11 cellular contexts compared by ENCODE assay signal in the genomic region with DNA sequence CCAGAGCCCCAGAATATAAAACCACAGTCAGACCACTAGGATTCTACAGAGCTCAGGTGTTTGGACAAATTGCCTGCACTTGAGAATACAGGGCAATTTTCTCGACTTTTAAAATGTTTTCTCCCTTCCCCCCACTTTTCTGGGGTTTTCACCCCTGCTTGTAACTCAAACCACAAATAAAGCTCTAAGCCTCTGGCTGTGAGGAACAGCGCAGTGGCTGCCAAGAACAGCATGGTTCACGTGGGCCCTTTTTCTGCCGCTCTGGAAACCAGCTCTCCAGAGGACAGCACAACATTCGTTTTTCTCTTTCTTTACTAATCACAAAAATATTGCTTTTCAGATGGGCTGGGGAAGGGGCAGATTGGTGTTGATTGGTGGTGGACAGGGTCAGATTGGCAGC.
A peak's percentile ranks its signal among the peaks of the same experiment; 100 is the strongest.
DNase-seq lines count a peak whose midpoint lies in the region; ATAC-seq and TF ChIP-seq lines count a peak whose summit lies in the region.
"Had no signal": no experiment of that assay in that cellular context is flagged by ENCODE, and none has a peak within 500 bp of the region (broad histone marks: within the 10 kb centered on the region; RNA-seq: fewer than 3 reads in every experiment).

No MANE protein-coding gene starts in this region.

- intact Hi-C loops in naive thymus-derived CD4-positive, alpha-beta T cell (cut with micrococcal nuclease) = loop anchor here in 1 of 2 donors (1.0 to 5.0 kb wide), 2 partner anchors 17 to 104 kb away; a partner anchor contains a TSS
- intact Hi-C loops in aorta (cut with DNase I) = loop anchor here in 1 of 2 donors (5.0 to 10.0 kb wide), 2 partner anchors 69 to 819 kb away; no protein-coding TSS in a partner anchor

- H3K4me3 ChIP-seq in naive thymus-derived CD4-positive, alpha-beta T cell (ENCODE audit: low read length) = peak overlapping the region; percentile 24
- no peak overlapping the region for H3K4me3 ChIP-seq in aorta (ENCODE audit: low read length in 2 of 2)
- H3K4me3 ChIP-seq: SK-N-MC had no signal

- no peaks in the 10 kb centered on the region for H3K27me3 Mint-ChIP-seq in naive thymus-derived CD4-positive, alpha-beta T cell
- H3K27me3 Mint-ChIP-seq in glutamatergic neuron (ENCODE audit: unreplicated experiment) = peaks cover 2% of the 10 kb centered on the region
- H3K27me3 Mint-ChIP-seq: memory B cell had no signal

- H3K36me3 ChIP-seq in naive thymus-derived CD4-positive, alpha-beta T cell (ENCODE audit: control insufficient read depth in 2 of 3, insufficient read depth in 3 of 3, low read length in 3 of 3) = no peaks in the 10 kb centered on the region
- H3K36me3 ChIP-seq in aorta (ENCODE audit: control insufficient read depth in 1 of 2, insufficient read depth in 2 of 2, low read length in 1 of 2) = no peaks in the 10 kb centered on the region

- no peak for TF ChIP-seq CTCF in glutamatergic neuron (IDR thresholded peaks at IDR 0.05; ENCODE audit: partially characterized antibody, unreplicated experiment)

- H3K27me3 ChIP-seq in naive thymus-derived CD4-positive, alpha-beta T cell (ENCODE audit: control insufficient read depth in 2 of 2, insufficient read depth in 2 of 2, low read length in 2 of 2) = no peaks in the 10 kb centered on the region
- no peaks in the 10 kb centered on the region for H3K27me3 ChIP-seq in aorta (ENCODE audit: control insufficient read depth in 1 of 2, insufficient read depth in 2 of 2, low read length in 1 of 2)

- peaks cover 0 to 21% (median 0%) of the 10 kb centered on the region in 5 donors for H3K36me3 Mint-ChIP-seq in naive thymus-derived CD4-positive, alpha-beta T cell
- no peaks in the 10 kb centered on the region for H3K36me3 Mint-ChIP-seq in glutamatergic neuron (ENCODE audit: unreplicated experiment)
- H3K36me3 Mint-ChIP-seq: memory B cell had no signal

- peak overlapping the region; percentile 28 to 87 (median 80) for H3K27ac Mint-ChIP-seq in naive thymus-derived CD4-positive, alpha-beta T cell
- H3K27ac Mint-ChIP-seq in glutamatergic neuron (ENCODE audit: unreplicated experiment) = no peak overlapping the region
- H3K27ac Mint-ChIP-seq: memory B cell had no signal

- peak overlapping the region; percentile 45 to 73 (median 64) for H3K4me3 Mint-ChIP-seq in naive thymus-derived CD4-positive, alpha-beta T cell
- H3K4me3 Mint-ChIP-seq in glutamatergic neuron (ENCODE audit: unreplicated experiment) = no peak overlapping the region
- H3K4me3 Mint-ChIP-seq: memory B cell had no signal

- peak overlapping the region; percentile 31 for H3K27ac ChIP-seq in caudate nucleus (ENCODE audit: low read depth, low read length)
- H3K27ac ChIP-seq in naive thymus-derived CD4-positive, alpha-beta T cell (ENCODE audit: low read depth, low read length) = peak overlapping the region; percentile 7
- peak overlapping the region; percentile 61 to 77 for H3K27ac ChIP-seq in aorta (ENCODE audit: low read depth in 1 of 2, low read length in 2 of 2)
- H3K27ac ChIP-seq: SK-N-MC had no signal

- H3K9me3 ChIP-seq in naive thymus-derived CD4-positive, alpha-beta T cell (ENCODE audit: control insufficient read depth in 2 of 3, low read length in 3 of 3) = no peaks in the 10 kb centered on the region
- no peaks in the 10 kb centered on the region for H3K9me3 ChIP-seq in aorta (ENCODE audit: control insufficient read depth, low read length)

- peak in 4 of 6 experiments; percentile 4 to 56 (median 40) for DNase-seq in stimulated activated naive CD4-positive, alpha-beta T cell (lab: John Stamatoyannopoulos, UW)
- DNase-seq in stimulated activated naive CD4-positive, alpha-beta T cell treated with Interleukin-2 at 50 U/mL for 16 hours (lab: John Stamatoyannopoulos, UW) = no peak
- peak in 17 of 61 donors; percentile 10 to 62 (median 27) for DNase-seq in caudate nucleus (lab: John Stamatoyannopoulos, UW)
- peak in 7 of 9 donors; percentile 12 to 58 (median 45) for DNase-seq in naive thymus-derived CD4-positive, alpha-beta T cell
- DNase-seq in aorta = peak; percentile 79 to 86
- no peak for DNase-seq in glutamatergic neuron
- DNase-seq in NCI-H2196 (lab: John Stamatoyannopoulos, UW; ENCODE audit: unreplicated experiment) = no peak
- DNase-seq: central memory CD4-positive, alpha-beta T cell had no signal

- ATAC-seq in naive thymus-derived CD4-positive, alpha-beta T cell = peak; percentile 52
- ATAC-seq in aorta (ENCODE audit: low FRiP score) (peak; percentile 74), GM21825 (IDR thresholded peaks at IDR 0.05; ENCODE audit: unreplicated experiment) (no peak)

- CTCF ChIA-PET in naive thymus-derived CD4-positive, alpha-beta T cell (lab: Charles Lee) = no interaction called here

- 1 to 3% methylated on average over 5 of the region's 5 CpGs for WGBS in aorta, 2 donors

- peaks cover 0 to 4% (median 0%) of the 10 kb centered on the region in 11 donors for H3K9me3 Mint-ChIP-seq in naive thymus-derived CD4-positive, alpha-beta T cell
- no peaks in the 10 kb centered on the region for H3K9me3 Mint-ChIP-seq in glutamatergic neuron (ENCODE audit: unreplicated experiment)
- H3K9me3 Mint-ChIP-seq: memory B cell had no signal

- peaks cover 34 to 65% (median 58%) of the 10 kb centered on the region in 7 donors for H3K4me1 Mint-ChIP-seq in naive thymus-derived CD4-positive, alpha-beta T cell
- no peaks in the 10 kb centered on the region for H3K4me1 Mint-ChIP-seq in glutamatergic neuron (ENCODE audit: low read depth, unreplicated experiment)

- H3K4me1 ChIP-seq in naive thymus-derived CD4-positive, alpha-beta T cell (ENCODE audit: control insufficient read depth in 2 of 2, insufficient read depth in 2 of 2, low read length in 2 of 2) = peaks cover 21 to 22% of the 10 kb centered on the region in 2 donors
- H3K4me1 ChIP-seq in aorta (ENCODE audit: control insufficient read depth in 1 of 2, insufficient read depth in 2 of 2, low read length in 2 of 2) = peaks cover 2 to 4% of the 10 kb centered on the region in 2 donors

- POLR2A ChIA-PET in naive thymus-derived CD4-positive, alpha-beta T cell (lab: Charles Lee) = interaction anchor here (1.1 kb wide), 1 partner anchor 102 kb away, joined by 4 read pairs; a partner anchor contains a TSS

Comparison
In these comparisons a context has a peak if more than half of its experiments do, and no peak if none do; other contexts are left out.
1. DNase-seq: peak in stimulated activated naive CD4-positive, alpha-beta T cell (4 of 6), naive thymus-derived CD4-positive, alpha-beta T cell (7 of 9) and aorta (2 of 2); none in stimulated activated naive CD4-positive, alpha-beta T cell treated with Interleukin-2 at 50 U/mL for 16 hours (single experiment), glutamatergic neuron (single experiment) and NCI-H2196 (single experiment).
2. H3K27ac ChIP-seq: peak in every context shown above with its lines; median percentile 69 in aorta; 31 in caudate nucleus; 7 in naive thymus-derived CD4-positive, alpha-beta T cell.